Comparison of ENCODE assay signal across 1 cellular context in the genomic region with DNA sequence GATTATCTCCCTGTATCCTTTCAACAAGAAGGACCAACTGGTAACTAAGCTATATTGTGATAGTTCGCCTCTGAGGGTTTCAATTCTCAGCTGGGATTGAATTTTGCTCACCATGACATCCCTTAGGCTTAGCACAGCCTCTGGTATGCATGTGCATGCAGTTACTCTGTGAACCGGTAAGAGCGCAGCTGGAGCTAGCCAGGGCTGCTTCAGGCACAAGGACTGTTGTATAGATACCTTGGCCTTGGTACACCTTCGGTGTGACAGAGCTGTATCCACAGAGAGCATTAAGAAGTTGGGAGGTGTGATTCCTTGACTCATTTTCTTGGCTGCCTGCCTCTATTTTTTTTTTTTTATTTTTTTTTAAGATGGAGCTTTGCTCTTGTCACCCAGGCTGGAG.
TF ChIP-seq lines count a peak whose summit lies in the region.

No MANE protein-coding gene starts in this region.

TF ChIP-seq in GM12878, 131 proteins besides CTCF, POLR2A, EP300 and RAD21:
- TF ChIP-seq, protein P1, sequence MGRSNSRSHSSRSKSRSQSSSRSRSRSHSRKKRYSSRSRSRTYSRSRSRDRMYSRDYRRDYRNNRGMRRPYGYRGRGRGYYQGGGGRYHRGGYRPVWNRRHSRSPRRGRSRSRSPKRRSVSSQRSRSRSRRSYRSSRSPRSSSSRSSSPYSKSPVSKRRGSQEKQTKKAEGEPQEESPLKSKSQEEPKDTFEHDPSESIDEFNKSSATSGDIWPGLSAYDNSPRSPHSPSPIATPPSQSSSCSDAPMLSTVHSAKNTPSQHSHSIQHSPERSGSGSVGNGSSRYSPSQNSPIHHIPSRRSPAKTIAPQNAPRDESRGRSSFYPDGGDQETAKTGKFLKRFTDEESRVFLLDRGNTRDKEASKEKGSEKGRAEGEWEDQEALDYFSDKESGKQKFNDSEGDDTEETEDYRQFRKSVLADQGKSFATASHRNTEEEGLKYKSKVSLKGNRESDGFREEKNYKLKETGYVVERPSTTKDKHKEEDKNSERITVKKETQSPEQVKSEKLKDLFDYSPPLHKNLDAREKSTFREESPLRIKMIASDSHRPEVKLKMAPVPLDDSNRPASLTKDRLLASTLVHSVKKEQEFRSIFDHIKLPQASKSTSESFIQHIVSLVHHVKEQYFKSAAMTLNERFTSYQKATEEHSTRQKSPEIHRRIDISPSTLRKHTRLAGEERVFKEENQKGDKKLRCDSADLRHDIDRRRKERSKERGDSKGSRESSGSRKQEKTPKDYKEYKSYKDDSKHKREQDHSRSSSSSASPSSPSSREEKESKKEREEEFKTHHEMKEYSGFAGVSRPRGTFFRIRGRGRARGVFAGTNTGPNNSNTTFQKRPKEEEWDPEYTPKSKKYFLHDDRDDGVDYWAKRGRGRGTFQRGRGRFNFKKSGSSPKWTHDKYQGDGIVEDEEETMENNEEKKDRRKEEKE (IDR thresholded peaks at IDR 0.05): no peak
- TF ChIP-seq HCFC1 (IDR thresholded peaks at IDR 0.05; ENCODE audit: low read length) (no peak), RBBP5 (conservative IDR thresholded peaks at IDR 0.05) (no peak), ZNF217 (IDR thresholded peaks at IDR 0.05) (no peak), MXI1 (IDR thresholded peaks at IDR 0.05; ENCODE audit: low read depth, low read length) (no peak), FOXK2 (IDR thresholded peaks at IDR 0.05) (no peak), BRCA1 (IDR thresholded peaks at IDR 0.05; ENCODE audit: low read depth, low read length) (no peak), CHD1 (IDR thresholded peaks at IDR 0.05; ENCODE audit: low read depth, low read length) (no peak)
- TF ChIP-seq, protein P2, sequence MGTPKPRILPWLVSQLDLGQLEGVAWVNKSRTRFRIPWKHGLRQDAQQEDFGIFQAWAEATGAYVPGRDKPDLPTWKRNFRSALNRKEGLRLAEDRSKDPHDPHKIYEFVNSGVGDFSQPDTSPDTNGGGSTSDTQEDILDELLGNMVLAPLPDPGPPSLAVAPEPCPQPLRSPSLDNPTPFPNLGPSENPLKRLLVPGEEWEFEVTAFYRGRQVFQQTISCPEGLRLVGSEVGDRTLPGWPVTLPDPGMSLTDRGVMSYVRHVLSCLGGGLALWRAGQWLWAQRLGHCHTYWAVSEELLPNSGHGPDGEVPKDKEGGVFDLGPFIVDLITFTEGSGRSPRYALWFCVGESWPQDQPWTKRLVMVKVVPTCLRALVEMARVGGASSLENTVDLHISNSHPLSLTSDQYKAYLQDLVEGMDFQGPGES (IDR thresholded peaks at IDR 0.05): no peak
- TF ChIP-seq, protein P3, sequence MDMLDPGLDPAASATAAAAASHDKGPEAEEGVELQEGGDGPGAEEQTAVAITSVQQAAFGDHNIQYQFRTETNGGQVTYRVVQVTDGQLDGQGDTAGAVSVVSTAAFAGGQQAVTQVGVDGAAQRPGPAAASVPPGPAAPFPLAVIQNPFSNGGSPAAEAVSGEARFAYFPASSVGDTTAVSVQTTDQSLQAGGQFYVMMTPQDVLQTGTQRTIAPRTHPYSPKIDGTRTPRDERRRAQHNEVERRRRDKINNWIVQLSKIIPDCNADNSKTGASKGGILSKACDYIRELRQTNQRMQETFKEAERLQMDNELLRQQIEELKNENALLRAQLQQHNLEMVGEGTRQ (IDR thresholded peaks at IDR 0.05; ENCODE audit: borderline replicate concordance, low read depth, low read length): no peak
